In genomic region chr5:54904425-54904824, GRCh38 we compare ENCODE assay signal across 9 cellular contexts.
A peak's percentile ranks its signal among the peaks of the same experiment; 100 is the strongest.
DNase-seq lines count a peak whose midpoint lies in the region; ATAC-seq and TF ChIP-seq lines count a peak whose summit lies in the region.
"Had no signal": no experiment of that assay in that cellular context is flagged by ENCODE, and none has a peak within 500 bp of the region (broad histone marks: within the 10 kb centered on the region; RNA-seq: fewer than 3 reads in every experiment).

No MANE protein-coding gene starts in this region.

- no peaks in the 10 kb centered on the region for H3F3A ChIP-seq in OCI-LY1 (ENCODE audit: insufficient read depth, low read length)

- H3K9ac ChIP-seq in OCI-LY1 (ENCODE audit: low read length) (no peak overlapping the region), fibroblast of lung (ENCODE audit: insufficient read depth, low read length) (no peak overlapping the region), Karpas-422 (ENCODE audit: low read length) (no peak overlapping the region)

- H3K36me3 ChIP-seq in heart right ventricle, result no peaks in the 10 kb centered on the region
- H3K36me3 ChIP-seq in right atrium auricular region, result no peaks in the 10 kb centered on the region
- H3K36me3 ChIP-seq in OCI-LY1 (ENCODE audit: insufficient read depth, low read length), result no peaks in the 10 kb centered on the region
- no peaks in the 10 kb centered on the region for H3K36me3 ChIP-seq in fibroblast of lung (ENCODE audit: control insufficient read depth, insufficient read depth, low read length)
- H3K36me3 ChIP-seq in upper lobe of right lung, result no peaks in the 10 kb centered on the region
- no peaks in the 10 kb centered on the region for H3K36me3 ChIP-seq in Karpas-422 (ENCODE audit: insufficient read depth, low read length)

- no peaks in the 10 kb centered on the region for H3K9me3 ChIP-seq in heart right ventricle
- H3K9me3 ChIP-seq in right atrium auricular region, result no peaks in the 10 kb centered on the region
- H3K9me3 ChIP-seq in OCI-LY1 (ENCODE audit: low read length), result no peaks in the 10 kb centered on the region
- H3K9me3 ChIP-seq in fibroblast of lung (ENCODE audit: control insufficient read depth, insufficient read depth, low read depth, low read length), result no peaks in the 10 kb centered on the region
- no peaks in the 10 kb centered on the region for H3K9me3 ChIP-seq in upper lobe of right lung
- H3K9me3 ChIP-seq in Karpas-422 (ENCODE audit: low read length), result no peaks in the 10 kb centered on the region

- H3K79me2 ChIP-seq in OCI-LY1 (ENCODE audit: insufficient read depth, low read length), result no peaks in the 10 kb centered on the region
- H3K79me2 ChIP-seq in fibroblast of lung (ENCODE audit: control insufficient read depth, insufficient read depth, low read length), result no peaks in the 10 kb centered on the region
- no peaks in the 10 kb centered on the region for H3K79me2 ChIP-seq in Karpas-422 (ENCODE audit: low read length)

- H3K4me3 ChIP-seq in heart right ventricle (no peak overlapping the region), right atrium auricular region (no peak overlapping the region), OCI-LY1 (ENCODE audit: low read depth, low read length, poor library complexity, severe bottlenecking) (no peak overlapping the region), fibroblast of lung (replicated peaks in 1 of 4; ENCODE audit: control extremely low read depth in 1 of 4, insufficient read depth in 1 of 4, low read depth in 3 of 4, low read length in 4 of 4) (no peak overlapping the region), upper lobe of right lung (no peak overlapping the region), Karpas-422 (ENCODE audit: low read length) (no peak overlapping the region)

- H3K4me2 ChIP-seq in OCI-LY1 (ENCODE audit: low read length), result no peak overlapping the region
- H3K4me2 ChIP-seq in fibroblast of lung (ENCODE audit: extremely low read depth, insufficient read depth, low read length), result no peak overlapping the region
- H3K4me2 ChIP-seq in Karpas-422 (ENCODE audit: low read depth, low read length, poor library complexity, severe bottlenecking), result no peak overlapping the region

- intact Hi-C loops in heart right ventricle (cut with DNase I), result loop anchor here in 1 of 10 donors (10.0 kb wide), 1 partner anchor 240 kb away; no protein-coding TSS in a partner anchor
- intact Hi-C loops in upper lobe of right lung (cut with DNase I), result loop anchor here (10.0 kb wide), 1 partner anchor 240 kb away; no protein-coding TSS in a partner anchor

- H3K9me2 ChIP-seq in OCI-LY1 (ENCODE audit: low read depth, low read length) (no peaks in the 10 kb centered on the region), Karpas-422 (replicated peaks; ENCODE audit: insufficient read depth, low read length) (no peaks in the 10 kb centered on the region)

- no peak for DNase-seq in heart right ventricle
- DNase-seq in right atrium auricular region (ENCODE audit: low spot score), result no peak
- DNase-seq in fibroblast of lung (ENCODE audit: low read depth in 2 of 2), result peak; percentile 63 to 64
- no peak for DNase-seq in upper lobe of right lung
- no peak for DNase-seq in Karpas-422
- no peak for DNase-seq in stimulated activated naive CD4-positive, alpha-beta T cell (lab: John Stamatoyannopoulos, UW)
- DNase-seq: activated naive CD4-positive, alpha-beta T cell treated with Interleukin-2 at 50 U/mL for 16 hours had no signal

- H2AFZ ChIP-seq in OCI-LY1 (ENCODE audit: low read length), result no peak overlapping the region
- no peak overlapping the region for H2AFZ ChIP-seq in fibroblast of lung (ENCODE audit: low read length)
- no peak overlapping the region for H2AFZ ChIP-seq in Karpas-422 (ENCODE audit: low read length)

- peaks cover 0 to 6% (median 4%) of the 10 kb centered on the region in 7 donors for H3K27me3 ChIP-seq in heart right ventricle
- no peaks in the 10 kb centered on the region for H3K27me3 ChIP-seq in right atrium auricular region
- H3K27me3 ChIP-seq in OCI-LY1 (ENCODE audit: insufficient read depth, low read length), result no peaks in the 10 kb centered on the region
- H3K27me3 ChIP-seq in fibroblast of lung (ENCODE audit: control insufficient read depth, insufficient read depth, low read length), result no peaks in the 10 kb centered on the region
- H3K27me3 ChIP-seq in upper lobe of right lung, result no peaks in the 10 kb centered on the region
- H3K27me3 ChIP-seq in Karpas-422 (ENCODE audit: low read length), result no peaks in the 10 kb centered on the region

- peaks cover 0 to 23% (median 0%) of the 10 kb centered on the region in 9 donors for H3K4me1 ChIP-seq in heart right ventricle
- no peaks in the 10 kb centered on the region for H3K4me1 ChIP-seq in right atrium auricular region
- no peaks in the 10 kb centered on the region for H3K4me1 ChIP-seq in OCI-LY1 (ENCODE audit: insufficient read depth, low read length, severe bottlenecking)
- peaks cover 13% of the 10 kb centered on the region for H3K4me1 ChIP-seq in fibroblast of lung (ENCODE audit: control insufficient read depth, extremely low read depth, insufficient read depth, low read length)
- no peaks in the 10 kb centered on the region for H3K4me1 ChIP-seq in upper lobe of right lung
- H3K4me1 ChIP-seq in Karpas-422 (ENCODE audit: low read length), result no peaks in the 10 kb centered on the region

- ATAC-seq in heart right ventricle (peak in 1 of 8 donors; percentile 28), upper lobe of right lung (peak; percentile 8), GM21515 (IDR thresholded peaks at IDR 0.05; ENCODE audit: unreplicated experiment) (no peak)

- H4K20me1 ChIP-seq in OCI-LY1 (ENCODE audit: insufficient read depth, low read length) (no peaks in the 10 kb centered on the region), fibroblast of lung (ENCODE audit: control insufficient read depth, extremely low read depth, insufficient read depth, low read length) (no peaks in the 10 kb centered on the region), Karpas-422 (ENCODE audit: insufficient read depth, low read depth, low read length) (no peaks in the 10 kb centered on the region)

- H3K27ac ChIP-seq in heart right ventricle (no peak overlapping the region), right atrium auricular region (no peak overlapping the region), OCI-LY1 (ENCODE audit: low read depth, low read length, poor library complexity, severe bottlenecking) (no peak overlapping the region), fibroblast of lung (ENCODE audit: insufficient read depth, low read length) (no peak overlapping the region), upper lobe of right lung (no peak overlapping the region), Karpas-422 (ENCODE audit: low read length) (no peak overlapping the region)

- TF ChIP-seq CTCF in heart right ventricle (IDR thresholded peaks at IDR 0.05) (peak in 6 of 9 donors; percentile 12 to 46 (median 40)), right atrium auricular region (IDR thresholded peaks at IDR 0.05) (peak in 1 of 2 donors; percentile 20), OCI-LY1 (IDR thresholded peaks at IDR 0.05; ENCODE audit: low read length) (peak; percentile 18; the same call in 1 of the 2 replicates), fibroblast of lung (conservative IDR thresholded peaks at IDR 0.05 in 1 of 2, IDR thresholded peaks at IDR 0.05 in 1 of 2; ENCODE audit: low read depth in 1 of 2, low read length in 2 of 2) (peak; percentile 68 to 83), upper lobe of right lung (IDR thresholded peaks at IDR 0.05) (peak; percentile 20)

- 54 to 59% methylated on average over 2 of the region's 2 CpGs for WGBS in heart right ventricle, 2 donors

Comparison
In these comparisons a context has a peak if more than half of its experiments do, and no peak if none do; other contexts are left out.
1. DNase-seq: peak in fibroblast of lung (2 of 2); none in heart right ventricle (0 of 2), right atrium auricular region (single experiment), upper lobe of right lung (single experiment), Karpas-422 (single experiment) and stimulated activated naive CD4-positive, alpha-beta T cell (0 of 6).